Comparison of ENCODE assay signal across 1 cellular context in genomic region chr1:153782648-153783047, GRCh38.
A peak's percentile ranks its signal among the peaks of the same experiment; 100 is the strongest.
TF ChIP-seq lines count a peak whose summit lies in the region.

No MANE protein-coding gene starts in this region.

TF ChIP-seq in K562, 482 proteins besides CTCF, POLR2A, EP300 and RAD21:
- TF ChIP-seq BCOR (IDR thresholded peaks at IDR 0.05) (peak; percentile 51), CBX1 (IDR thresholded peaks at IDR 0.05; ENCODE audit: low read depth) (0 out of 2 replicates have a peak, but pooled peaks have one; percentile 8)
